8 cellular contexts compared by ENCODE assay signal in the genomic region with DNA sequence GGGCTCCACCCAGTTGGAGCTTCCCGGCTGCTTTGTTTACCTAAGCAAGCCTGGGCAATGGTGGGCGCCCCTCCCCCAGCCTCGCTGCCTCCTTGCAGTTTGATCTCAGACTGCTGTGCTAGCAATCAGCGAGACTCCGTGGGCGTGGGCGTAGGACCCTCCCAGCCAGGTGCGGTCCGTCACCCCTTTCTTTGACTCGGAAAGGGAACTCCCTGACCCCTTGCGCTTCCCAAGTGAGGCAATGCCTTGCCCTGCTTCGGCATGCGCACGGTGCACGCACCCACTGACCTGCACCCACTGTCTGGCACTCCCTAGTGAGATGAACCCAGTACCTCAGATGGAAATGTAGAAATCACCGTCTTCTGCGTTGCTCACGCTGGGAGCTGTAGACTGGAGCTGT.
DNase-seq lines count a peak whose midpoint lies in the region; ATAC-seq, FAIRE-seq and TF ChIP-seq lines count a peak whose summit lies in the region.
"Not testable (repeated sequence)": the region's sequence is repeated elsewhere in the genome, so short reads cannot be mapped to it uniquely, and the experiment has no call there.

No MANE protein-coding gene starts in this region.

- not testable (repeated sequence) for H3K9me3 ChIP-seq in H9 (ENCODE audit: control insufficient read depth, low read depth, low read length); H1 (ENCODE audit: insufficient read depth in 2 of 2, low read depth in 1 of 2, low read length in 1 of 2); neural progenitor cell (ENCODE audit: low read depth)

- not testable (repeated sequence) for TF ChIP-seq CTCF in H9 (conservative IDR thresholded peaks at IDR 0.05); WTC11 (IDR thresholded peaks at IDR 0.05); H1 (IDR thresholded peaks at IDR 0.05; ENCODE audit: control extremely low read depth in 1 of 3, insufficient read depth in 1 of 3, low read depth in 1 of 3, low read length in 3 of 3); foreskin keratinocyte (conservative IDR thresholded peaks at IDR 0.05); kidney epithelial cell (IDR thresholded peaks at IDR 0.05; ENCODE audit: insufficient read depth, low read length, poor library complexity, severe bottlenecking); neural progenitor cell (IDR thresholded peaks at IDR 0.05)

- CTCF ChIA-PET in WTC11 (lab: Charles Lee), result not testable (repeated sequence)
- CTCF ChIA-PET in H1 (lab: Charles Lee; ENCODE audit: partially characterized antibody), result interaction anchor here (1.1 to 1.6 kb wide), 2 partner anchors 97 to 158 kb away, joined by 3 to 4 read pairs; no protein-coding TSS in a partner anchor

- H3K18ac ChIP-seq in H9 (ENCODE audit: insufficient read length, low read depth, low read length), result not testable (repeated sequence)
- H3K18ac ChIP-seq in H1 (ENCODE audit: extremely low read depth, low read length), result peak overlapping the region; percentile 32

- not testable (repeated sequence) for H3K36me3 Mint-ChIP-seq in H9 (ENCODE audit: insufficient read depth in 1 of 3, low read depth in 3 of 3); WTC11; neural progenitor cell

- H4K5ac ChIP-seq in H9 (ENCODE audit: insufficient read length, low read depth, low read length), result peak overlapping the region; percentile 75
- H4K5ac ChIP-seq in H1 (ENCODE audit: insufficient read length, low read depth, low read length), result not testable (repeated sequence)

- not testable (repeated sequence) for H3K4me3 ChIP-seq in H1 (ENCODE audit: extremely low read depth in 1 of 4, insufficient read depth in 2 of 4, low read depth in 3 of 4, low read length in 4 of 4); neural progenitor cell
- peak overlapping the region; percentile 2 for H3K4me3 ChIP-seq in kidney epithelial cell (ENCODE audit: low read depth, low read length)

- H3F3A ChIP-seq in neural progenitor cell (ENCODE audit: low read depth), result not testable (repeated sequence)

- H2BK15ac ChIP-seq in H9 (ENCODE audit: low read depth, low read length); H1 (ENCODE audit: low read length): not testable (repeated sequence)

- not testable (repeated sequence) for H2AK5ac ChIP-seq in H9 (ENCODE audit: insufficient read length, low read length); H1 (ENCODE audit: low read depth, low read length)

- H3K4me1 ChIP-seq in H9 (ENCODE audit: insufficient read depth, low read length); H1 (replicated peaks in 1 of 4; ENCODE audit: control insufficient read depth in 3 of 4, insufficient read depth in 4 of 4, low read length in 3 of 4); foreskin keratinocyte; neural progenitor cell: not testable (repeated sequence)

- H2BK12ac ChIP-seq in H9 (ENCODE audit: insufficient read length, low read depth, low read length), result not testable (repeated sequence)
- H2BK12ac ChIP-seq in H1 (ENCODE audit: low read depth, low read length), result 0 out of 2 replicates have a peak overlapping the region, but pooled peaks have one; percentile 68

- POLR2A ChIA-PET in WTC11 (lab: Charles Lee); H1 (lab: Charles Lee; ENCODE audit: partially characterized antibody): not testable (repeated sequence)

- H3K4me3 Mint-ChIP-seq in H9 (peak overlapping the region; percentile 38 to 61; a peak in 3 of 5 replicates), WTC11 (peak overlapping the region; percentile 64)
- H3K4me3 Mint-ChIP-seq in neural progenitor cell, result not testable (repeated sequence)

- not testable (repeated sequence) for H3T11ph ChIP-seq in H9 (ENCODE audit: low read length)

- H3K27ac ChIP-seq in H9 (ENCODE audit: insufficient read length, low read depth, low read length); H1 (ENCODE audit: low read depth, low read length); foreskin keratinocyte; neural progenitor cell: not testable (repeated sequence)

- H3K27ac Mint-ChIP-seq in H9, result peak overlapping the region in 1 of 3 experiments; percentile 92; a peak in 3 of 7 replicates
- H3K27ac Mint-ChIP-seq in WTC11, result peak overlapping the region; percentile 70
- H3K27ac Mint-ChIP-seq in neural progenitor cell, result not testable (repeated sequence)

- not testable (repeated sequence) for H4K8ac ChIP-seq in H9 (replicated peaks; ENCODE audit: insufficient read length, low read depth, low read length)
- 0 out of 2 replicates have a peak overlapping the region, but pooled peaks have one; percentile 51 for H4K8ac ChIP-seq in H1 (ENCODE audit: extremely low read depth, insufficient read depth, low read length)

- not testable (repeated sequence) for H3K79me2 ChIP-seq in H9 (ENCODE audit: insufficient read depth, low read length); H1 (ENCODE audit: control insufficient read depth in 1 of 2, insufficient read depth in 2 of 2, low read length in 2 of 2); neural progenitor cell (ENCODE audit: low read depth)

- not testable (repeated sequence) for H4K20me1 ChIP-seq in H9 (ENCODE audit: control insufficient read depth, insufficient read depth, insufficient read length); H1 (replicated peaks in 1 of 2; ENCODE audit: control insufficient read depth in 1 of 2, insufficient read depth in 2 of 2, low read length in 2 of 2); neural progenitor cell (ENCODE audit: low read depth)

- not testable (repeated sequence) for H3K27me3 ChIP-seq in H9 (ENCODE audit: insufficient read depth, low read length); H1 (replicated peaks in 1 of 4; ENCODE audit: control insufficient read depth in 3 of 4, extremely low read depth in 1 of 4, insufficient read depth in 3 of 4, low read length in 3 of 4); foreskin keratinocyte; kidney epithelial cell (ENCODE audit: control insufficient read depth, insufficient read depth, low read length); neural progenitor cell

- not testable (repeated sequence) for H3K23ac ChIP-seq in H9 (ENCODE audit: insufficient read length, low read depth, low read length); H1 (ENCODE audit: insufficient read length)

- TF ChIP-seq POLR2A in H1 (IDR thresholded peaks at IDR 0.05; ENCODE audit: control extremely low read depth in 1 of 2, low read depth in 2 of 2, low read length in 2 of 2), result not testable (repeated sequence)

- not testable (repeated sequence) for H3K56ac ChIP-seq in H9 (ENCODE audit: insufficient read length, low read depth, low read length); H1 (replicated peaks; ENCODE audit: insufficient read length, low read depth, low read length)

- not testable (repeated sequence) for ATAC-seq in WTC11
- peak; percentile 80 for ATAC-seq in foreskin keratinocyte

- no CpG with 5 or more reads among the region's 18 CpGs for WGBS in H9 (ENCODE audit: extremely low coverage, insufficient read length, low lambda C conversion rate)
- 83% methylated on average over 15 of the region's 18 CpGs; no CpG with 5 or more reads in 1 of the 2 experiments for WGBS in H1 (ENCODE audit: extremely low coverage in 1 of 2, insufficient coverage in 1 of 2, insufficient read length in 1 of 2, insufficient replicate concordance in 2 of 2, low coverage in 1 of 2, low lambda C conversion rate in 2 of 2, missing lambda C conversion rate in 1 of 2), 2 experiments

- H2BK20ac ChIP-seq in H9 (ENCODE audit: low read depth, low read length, poor library complexity, severe bottlenecking); H1 (ENCODE audit: low read length): not testable (repeated sequence)

- 0 out of 2 replicates have a peak overlapping the region, but pooled peaks have one; percentile 49 for H3K14ac ChIP-seq in H9 (ENCODE audit: insufficient read depth, low read length)
- H3K14ac ChIP-seq in H1 (ENCODE audit: insufficient read length), result not testable (repeated sequence)

- not testable (repeated sequence) for H2AFZ ChIP-seq in H9 (ENCODE audit: low read length); H1 (ENCODE audit: low read length)
- H2AFZ ChIP-seq in neural progenitor cell (replicated peaks), result peak overlapping the region; percentile 79

- not testable (repeated sequence) for H2BK5ac ChIP-seq in H9 (ENCODE audit: insufficient read length, low read length)
- peak overlapping the region; percentile 66; the same call in 1 of the 2 replicates for H2BK5ac ChIP-seq in H1 (ENCODE audit: low read depth, low read length)

- TF ChIP-seq RAD21 in H1 (IDR thresholded peaks at IDR 0.05 in 1 of 2, conservative IDR thresholded peaks at IDR 0.05 in 1 of 2; ENCODE audit: low read depth in 2 of 2, low read length in 2 of 2), result not testable (repeated sequence)

- not testable (repeated sequence) for H3K23me2 ChIP-seq in H9 (ENCODE audit: insufficient read length, low read depth, low read length, poor library complexity, severe bottlenecking); H1 (ENCODE audit: low read depth, low read length)

- not testable (repeated sequence) for TF ChIP-seq EP300 in H1 (IDR thresholded peaks at IDR 0.05; ENCODE audit: borderline replicate concordance in 1 of 2, low read depth in 2 of 2, low read length in 2 of 2)

- not testable (repeated sequence) for H3K4ac ChIP-seq in H9 (ENCODE audit: low read depth, low read length); H1 (replicated peaks; ENCODE audit: insufficient read length, low read depth, low read length)

- H3K27me3 Mint-ChIP-seq in H9 (ENCODE audit: low read depth); WTC11 (ENCODE audit: low read depth); neural progenitor cell (ENCODE audit: insufficient read depth, low read depth): not testable (repeated sequence)

- not testable (repeated sequence) for H3K36me3 ChIP-seq in H1 (ENCODE audit: control insufficient read depth in 2 of 4, insufficient read depth in 4 of 4, low read length in 3 of 4); kidney epithelial cell (ENCODE audit: control insufficient read depth, insufficient read depth, low read length); neural progenitor cell

- FAIRE-seq in H1 (lab: Jason Lieb, UNC), result not testable (repeated sequence)

- not testable (repeated sequence) for H3K4me1 Mint-ChIP-seq in H9, WTC11, neural progenitor cell

- peak; percentile 58 for DNase-seq in DMS53 (lab: John Stamatoyannopoulos, UW)
- peak; percentile 36 for DNase-seq in H9
- DNase-seq in NCI-H748 (lab: John Stamatoyannopoulos, UW; ENCODE audit: unreplicated experiment), result peak; percentile 73
- DNase-seq in WTC11 (ENCODE audit: low spot score), result peak; percentile 33
- peak in 1 of 2 experiments; percentile 50 for DNase-seq in H1 (ENCODE audit: low read depth in 1 of 2, low spot score in 2 of 2)
- DNase-seq in foreskin keratinocyte, result peak; percentile 24 to 46
- DNase-seq in kidney epithelial cell (ENCODE audit: low read depth); neural progenitor cell (ENCODE audit: low spot score): not testable (repeated sequence)

- not testable (repeated sequence) for H2BK120ac ChIP-seq in H9 (ENCODE audit: low read depth, low read length, poor library complexity, severe bottlenecking); H1 (replicated peaks; ENCODE audit: low read depth, low read length)

- H3K9ac ChIP-seq in H9 (ENCODE audit: extremely low read depth, insufficient read length, low read length); H1 (replicated peaks in 1 of 4; ENCODE audit: extremely low read depth in 1 of 4, low read depth in 3 of 4, low read length in 3 of 4); neural progenitor cell: not testable (repeated sequence)

- H3K4me2 ChIP-seq in H9 (ENCODE audit: insufficient read depth, insufficient read length, low read length); neural progenitor cell: not testable (repeated sequence)
- peak overlapping the region in 1 of 2 experiments; percentile 35; a peak in 2 of 4 replicates for H3K4me2 ChIP-seq in H1 (ENCODE audit: insufficient read depth in 1 of 2, low read depth in 2 of 2, low read length in 2 of 2)

- H3K79me1 ChIP-seq in H9 (ENCODE audit: insufficient read depth, low read depth, low read length, poor library complexity, severe bottlenecking); H1 (ENCODE audit: low read depth, low read length): not testable (repeated sequence)

- H4K91ac ChIP-seq in H9 (ENCODE audit: insufficient read length, low read depth, low read length); H1 (replicated peaks; ENCODE audit: insufficient read length, low read length): not testable (repeated sequence)

- not testable (repeated sequence) for H3K9me3 Mint-ChIP-seq in H9, WTC11, neural progenitor cell
